Comparison of ENCODE assay signal across 22 cellular contexts in genomic region chr10:11729790-11730315, GRCh38. TPM values are rescaled to one million over a fixed set of nuclear protein-coding genes. Genes with fewer than 3 reads are reported as not detected.
DNase-seq lines count a peak whose midpoint lies in the region; ATAC-seq and TF ChIP-seq lines count a peak whose summit lies in the region.
"Had no signal": no experiment of that assay in that cellular context is flagged by ENCODE, and none has a peak within 500 bp of the region (broad histone marks: within the 10 kb centered on the region; RNA-seq: fewer than 3 reads in every experiment).

No MANE protein-coding gene starts in this region.

- peaks cover 2% of the 10 kb centered on the region for H3K79me1 ChIP-seq in neuronal stem cell (ENCODE audit: low read depth, low read length)

- H3K4ac ChIP-seq in neuronal stem cell (ENCODE audit: low read length), result no peak overlapping the region

- H3K4me3 ChIP-seq in neuronal stem cell (ENCODE audit: low read length in 2 of 2), result peak overlapping the region in 1 of 2 donors; percentile 13
- H3K4me3 ChIP-seq in upper lobe of right lung, result no peak overlapping the region
- H3K4me3 ChIP-seq: BLaER1, GM12878, GM23338, HAP-1 had no signal

- H2BK15ac ChIP-seq in neuronal stem cell (ENCODE audit: low read length), result no peak overlapping the region

- peak overlapping the region; percentile 92 for H4K8ac ChIP-seq in neuronal stem cell (ENCODE audit: low read depth, low read length)

- H3K27me3 ChIP-seq in neuronal stem cell (ENCODE audit: control insufficient read depth in 3 of 3, insufficient read depth in 3 of 3, low read depth in 1 of 3, low read length in 3 of 3) (no peaks in the 10 kb centered on the region), upper lobe of right lung (no peaks in the 10 kb centered on the region)
- H3K27me3 ChIP-seq: BLaER1 had no signal

- H3K9me3 ChIP-seq in neuronal stem cell (replicated peaks in 1 of 2; ENCODE audit: control insufficient read depth in 2 of 2, insufficient read depth in 1 of 2, low read depth in 1 of 2, low read length in 2 of 2) (peaks cover 0 to 8% of the 10 kb centered on the region in 2 donors), upper lobe of right lung (no peaks in the 10 kb centered on the region)

- no CpG with 5 or more reads among the region's 3 CpGs for WGBS in neuronal stem cell (ENCODE audit: extremely low coverage in 2 of 2, insufficient read length in 2 of 2, insufficient replicate concordance in 1 of 2), 2 donors

- no peak overlapping the region for H3K18ac ChIP-seq in neuronal stem cell (ENCODE audit: low read length)

- no peak overlapping the region for H3K23ac ChIP-seq in neuronal stem cell (ENCODE audit: low read depth, low read length, poor library complexity)

- peaks cover 0 to 14% of the 10 kb centered on the region in 2 donors for H3K9me3 Mint-ChIP-seq in activated naive CD4-positive, alpha-beta T cell treated with anti-CD3 and anti-CD28 coated beads, Interleukin-2, amount 50 U/mL, for 72 hours

- no peak overlapping the region for H3K9ac ChIP-seq in neuronal stem cell (ENCODE audit: low read depth, low read length, poor library complexity)
- H3K9ac ChIP-seq: BLaER1 had no signal

- peaks cover 0 to 6% of the 10 kb centered on the region in 2 donors for H3K36me3 Mint-ChIP-seq in activated naive CD4-positive, alpha-beta T cell treated with anti-CD3 and anti-CD28 coated beads, Interleukin-2, amount 50 U/mL, for 72 hours
- H3K36me3 Mint-ChIP-seq: CD4-positive, CD25-positive, alpha-beta regulatory T cell; CD8-positive, alpha-beta T cell had no signal

- H3K4me2 ChIP-seq in neuronal stem cell (ENCODE audit: insufficient read depth, low read length, poor library complexity, severe bottlenecking), result no peak overlapping the region
- H3K4me2 ChIP-seq: BLaER1, GM23338 had no signal

- H3K27ac ChIP-seq in neuronal stem cell (replicated peaks; ENCODE audit: low read length) (no peak overlapping the region), upper lobe of right lung (no peak overlapping the region)
- H3K27ac ChIP-seq: 22Rv1, BLaER1, C4-2B had no signal

- H4K91ac ChIP-seq in neuronal stem cell (ENCODE audit: low read depth, low read length, poor library complexity), result no peak overlapping the region

- H3K4me1 ChIP-seq in neuronal stem cell (ENCODE audit: control insufficient read depth in 2 of 2, insufficient read depth in 1 of 2, low read depth in 1 of 2, low read length in 2 of 2) (no peaks in the 10 kb centered on the region), upper lobe of right lung (no peaks in the 10 kb centered on the region)
- H3K4me1 ChIP-seq: BLaER1, Caco-2, HAP-1 had no signal

- H2AK5ac ChIP-seq in neuronal stem cell (ENCODE audit: low read depth, low read length), result peak overlapping the region; percentile 37

- H3K27ac Mint-ChIP-seq in activated naive CD4-positive, alpha-beta T cell treated with anti-CD3 and anti-CD28 coated beads, Interleukin-2, amount 50 U/mL, for 72 hours, result no peak overlapping the region
- H3K27ac Mint-ChIP-seq: B cell; CD4-positive, CD25-positive, alpha-beta regulatory T cell; CD8-positive, alpha-beta T cell; GM23338; HFFc6 had no signal

- no peak overlapping the region for H2BK5ac ChIP-seq in neuronal stem cell (ENCODE audit: low read length)

- no peak for DNase-seq in Right ventricle myocardium superior
- DNase-seq in left ventricle myocardium superior, result no peak
- DNase-seq in neuronal stem cell (ENCODE audit: low spot score), result no peak
- no peak for DNase-seq in upper lobe of right lung
- no peak for DNase-seq in DMS153 (lab: John Stamatoyannopoulos, UW)
- no peak for DNase-seq in putamen (ENCODE audit: low spot score)
- DNase-seq in activated naive CD4-positive, alpha-beta T cell treated with anti-CD3 and anti-CD28 coated beads, Interleukin-2, amount 50 U/mL, for 72 hours (ENCODE audit: low spot score in 2 of 2), result no peak
- DNase-seq: CD4-positive, CD25-positive, alpha-beta regulatory T cell; CD8-positive, alpha-beta T cell; DMS79; EL; GDM1; HFFc6 had no signal

- no peak overlapping the region for H2BK120ac ChIP-seq in neuronal stem cell (ENCODE audit: low read depth, low read length)

- H3K14ac ChIP-seq in neuronal stem cell (ENCODE audit: low read length), result no peak overlapping the region

- no peak for TF ChIP-seq CTCF in upper lobe of right lung (IDR thresholded peaks at IDR 0.05)

- H2AFZ ChIP-seq in neuronal stem cell (ENCODE audit: low read length), result no peak overlapping the region
- H2AFZ ChIP-seq: GM23338 had no signal

- ATAC-seq in Right ventricle myocardium superior (ENCODE audit: poor library complexity), result peak; percentile 43
- no peak for ATAC-seq in left ventricle myocardium superior
- peak; percentile 15 for ATAC-seq in esophagus mucosa
- peak; percentile 25 for ATAC-seq in upper lobe of right lung
- ATAC-seq in activated naive CD4-positive, alpha-beta T cell treated with anti-CD3 and anti-CD28 coated beads, Interleukin-2, amount 50 U/mL, for 72 hours, result no peak
- ATAC-seq: CD8-positive, alpha-beta T cell; GM12878; GM23338 had no signal

- intact Hi-C loops in Right ventricle myocardium superior (cut with DNase I) (loop anchor here (5.0 kb wide), 1 partner anchor 213 kb away; no protein-coding TSS in a partner anchor), left ventricle myocardium superior (cut with micrococcal nuclease) (loop anchor here (10.0 kb wide), 1 partner anchor 215 kb away; no protein-coding TSS in a partner anchor), upper lobe of right lung (cut with DNase I) (loop anchor here (10.0 kb wide), 1 partner anchor 215 kb away; no protein-coding TSS in a partner anchor)

- no peak overlapping the region for H2BK12ac ChIP-seq in neuronal stem cell (ENCODE audit: low read length)

- no peaks in the 10 kb centered on the region for H3K36me3 ChIP-seq in neuronal stem cell (replicated peaks in 1 of 2; ENCODE audit: control insufficient read depth in 2 of 2, insufficient read depth in 2 of 2, low read length in 2 of 2)
- no peaks in the 10 kb centered on the region for H3K36me3 ChIP-seq in upper lobe of right lung
- H3K36me3 ChIP-seq: BLaER1, HAP-1 had no signal

RNA-seq across cellular contexts. Expression of gene ECHDC3, which starts 12.3 kb away (rescaled TPM):
- total RNA-seq in Right ventricle myocardium superior (105 TPM), left ventricle myocardium superior (94.6 TPM), esophagus mucosa (17.8 TPM), upper lobe of right lung (39.4 TPM)
- polyA plus RNA-seq in neuronal stem cell (2013, experiment 1 of 2), result 9.9 TPM
- 10.0 TPM for polyA plus RNA-seq in neuronal stem cell (2013, experiment 2 of 2)
- total RNA-seq in activated naive CD4-positive, alpha-beta T cell treated with anti-CD3 and anti-CD28 coated beads, Interleukin-2, amount 50 U/mL, for 72 hours, result 1 to 10 TPM in 1 of 2 donors, under 1 TPM in 1; 0.41 to 1.8 TPM

Comparison
In these comparisons a context has a peak if more than half of its experiments do, and no peak if none do; other contexts are left out.
1. ATAC-seq: peak in Right ventricle myocardium superior (single experiment), esophagus mucosa (single experiment) and upper lobe of right lung (single experiment); none in left ventricle myocardium superior (single experiment) and activated naive CD4-positive, alpha-beta T cell treated with anti-CD3 and anti-CD28 coated beads, Interleukin-2, amount 50 U/mL, for 72 hours (0 of 2).